24 cellular contexts compared by ENCODE assay signal in genomic region chr5:75891736-75892135, GRCh38.
"Had no signal": no experiment of that assay in that cellular context is flagged by ENCODE, and none has a peak within 500 bp of the region (broad histone marks: within the 10 kb centered on the region; RNA-seq: fewer than 3 reads in every experiment).

No MANE protein-coding gene starts in this region.

- H3K27ac ChIP-seq: colonic mucosa, coronary artery, dorsolateral prefrontal cortex, epithelial cell of prostate, esophagus squamous epithelium, foreskin keratinocyte, gastrocnemius medialis, gastroesophageal sphincter, heart left ventricle, heart right ventricle had no signal

- H3K9me3 ChIP-seq: colonic mucosa, esophagus squamous epithelium, gastrocnemius medialis had no signal

- H3K27ac Mint-ChIP-seq: dendritic cell treated with granulocyte-macrophage colony-stimulating factor and Interleukin-4, amounts not matched to agents 40 ng/mL and 50 ng/mL, for 4 days; effector memory CD8-positive, alpha-beta T cell; endodermal cell had no signal

- ATAC-seq: effector memory CD8-positive, alpha-beta T cell; esophagus mucosa; foreskin keratinocyte; gastrocnemius medialis; gastroesophageal sphincter; heart left ventricle; heart right ventricle had no signal

- H3K27me3 ChIP-seq: colonic mucosa, dorsolateral prefrontal cortex, esophagus squamous epithelium, gastrocnemius medialis, gastroesophageal sphincter, heart left ventricle, heart right ventricle had no signal

- H3K4me3 ChIP-seq: colonic mucosa, coronary artery, dorsolateral prefrontal cortex, esophagus squamous epithelium, gastrocnemius medialis, gastroesophageal sphincter, heart left ventricle, heart right ventricle had no signal

- H3K4me1 Mint-ChIP-seq: endodermal cell had no signal

- DNase-seq: colonic mucosa; cortex of kidney; dermis blood vessel endothelial cell; dorsolateral prefrontal cortex; effector CD4-positive, alpha-beta T cell; effector CD8-positive, alpha-beta T cell; effector memory CD4-positive, alpha-beta T cell; effector memory CD8-positive, alpha-beta T cell; endodermal cell; erythroblast; esophagus squamous epithelium; foreskin fibroblast; foreskin keratinocyte; foreskin melanocyte; gastrocnemius medialis; glutamatergic neuron; head of caudate nucleus; heart left ventricle; heart right ventricle had no signal

- H3K9me3 Mint-ChIP-seq: dendritic cell treated with granulocyte-macrophage colony-stimulating factor and Interleukin-4, amounts not matched to agents 40 ng/mL and 50 ng/mL, for 4 days; effector memory CD8-positive, alpha-beta T cell had no signal

- H3K4me1 ChIP-seq: colonic mucosa, esophagus squamous epithelium, foreskin keratinocyte, gastrocnemius medialis, gastroesophageal sphincter, heart left ventricle, heart right ventricle had no signal

- H3K4me3 Mint-ChIP-seq: dendritic cell treated with granulocyte-macrophage colony-stimulating factor and Interleukin-4, amounts not matched to agents 40 ng/mL and 50 ng/mL, for 4 days; effector memory CD8-positive, alpha-beta T cell; endodermal cell had no signal

- H3K36me3 ChIP-seq: colonic mucosa, esophagus squamous epithelium, gastrocnemius medialis, gastroesophageal sphincter, heart left ventricle, heart right ventricle had no signal
